1 cellular context compared by ENCODE assay signal in genomic region chr9:77673912-77674791, GRCh38.
TF ChIP-seq lines count a peak whose summit lies in the region.

No MANE protein-coding gene starts in this region.

TF ChIP-seq in HepG2, 621 proteins besides CTCF, POLR2A, EP300 and RAD21:
- TF ChIP-seq KDM4B (CRISPR knock-in tag; IDR thresholded peaks at IDR 0.05) (no peak), E2F2 (CRISPR knock-in tag; IDR thresholded peaks at IDR 0.05; ENCODE audit: borderline replicate concordance) (no peak), TBX2 (CRISPR knock-in tag; IDR thresholded peaks at IDR 0.05; ENCODE audit: borderline replicate concordance) (no peak), ZNF362 (CRISPR knock-in tag; IDR thresholded peaks at IDR 0.05; ENCODE audit: borderline replicate concordance) (no peak), SNRNP70 (IDR thresholded peaks at IDR 0.05; ENCODE audit: low read depth, low read length) (no peak), AKAP8 (CRISPR knock-in tag; IDR thresholded peaks at IDR 0.05) (no peak), THRA (CRISPR knock-in tag; IDR thresholded peaks at IDR 0.05; ENCODE audit: borderline replicate concordance) (no peak), ZNF34 (CRISPR knock-in tag; IDR thresholded peaks at IDR 0.05; ENCODE audit: borderline replicate concordance) (no peak), TOE1 (CRISPR knock-in tag; IDR thresholded peaks at IDR 0.05) (no peak), ISL2 (CRISPR knock-in tag; IDR thresholded peaks at IDR 0.05) (no peak), ZBTB42 (CRISPR knock-in tag; IDR thresholded peaks at IDR 0.05) (no peak), ZHX1 (CRISPR knock-in tag; IDR thresholded peaks at IDR 0.05; ENCODE audit: low read depth) (no peak), ZNF235 (CRISPR knock-in tag; IDR thresholded peaks at IDR 0.05; ENCODE audit: borderline replicate concordance) (no peak), ZNF142 (CRISPR knock-in tag; IDR thresholded peaks at IDR 0.05) (no peak), HOXA5 (CRISPR knock-in tag; IDR thresholded peaks at IDR 0.05) (no peak), ZNF570 (CRISPR knock-in tag; IDR thresholded peaks at IDR 0.05; ENCODE audit: borderline replicate concordance) (no peak), SETDB1 (CRISPR knock-in tag; IDR thresholded peaks at IDR 0.05; ENCODE audit: borderline replicate concordance) (no peak), ZBTB46 (CRISPR knock-in tag; IDR thresholded peaks at IDR 0.05; ENCODE audit: borderline replicate concordance) (no peak), CENPBD1 (CRISPR knock-in tag; IDR thresholded peaks at IDR 0.05; ENCODE audit: borderline replicate concordance, low read depth) (no peak)
